Comparison of ENCODE assay signal across 10 cellular contexts in genomic region chr2:12701786-12702660, GRCh38. TPM values are rescaled to one million over a fixed set of nuclear protein-coding genes. Genes with fewer than 3 reads are reported as not detected.
DNase-seq lines count a peak whose midpoint lies in the region; ATAC-seq and TF ChIP-seq lines count a peak whose summit lies in the region.
"Had no signal": no experiment of that assay in that cellular context is flagged by ENCODE, and none has a peak within 500 bp of the region (broad histone marks: within the 10 kb centered on the region; RNA-seq: fewer than 3 reads in every experiment).

No MANE protein-coding gene starts in this region.

- H3K9ac ChIP-seq in colonic mucosa (ENCODE audit: low read depth in 2 of 2, low read length in 2 of 2) = no peak overlapping the region

- POLR2A ChIA-PET in activated CD8-positive, alpha-beta T cell treated with anti-CD3 and anti-CD28 coated beads for 36 hours (lab: Charles Lee) = interaction anchor here (1.0 kb wide), 1 partner anchor 9 kb away, joined by 3 read pairs; no protein-coding TSS in a partner anchor
- POLR2A ChIA-PET in activated CD8-positive, alpha-beta T cell treated with anti-CD3 and anti-CD28 coated beads, Interleukin-2, amount 10 ng/mL, durations not matched to agents 7 days and 5 days (lab: Charles Lee) = no interaction called here
- POLR2A ChIA-PET in RWPE1 (lab: Yijun Ruan, JAX; ENCODE audit: low non-redundant PET) = no interaction called here

- H3K27ac ChIP-seq in RWPE1 = peak overlapping the region; percentile 83
- no peak overlapping the region for H3K27ac ChIP-seq in colonic mucosa

- no peaks in the 10 kb centered on the region for H3K36me3 ChIP-seq in colonic mucosa

- H3K4me1 Mint-ChIP-seq in activated CD8-positive, alpha-beta T cell treated with anti-CD3 and anti-CD28 coated beads for 36 hours (ENCODE audit: low read depth) = peaks cover 37% of the 10 kb centered on the region
- peaks cover 17% of the 10 kb centered on the region for H3K4me1 Mint-ChIP-seq in activated CD8-positive, alpha-beta T cell treated with anti-CD3 and anti-CD28 coated beads, Interleukin-2, amount 10 ng/mL, durations not matched to agents 7 days and 5 days (ENCODE audit: low read depth)

- H3K36me3 Mint-ChIP-seq in activated CD8-positive, alpha-beta T cell treated with anti-CD3 and anti-CD28 coated beads for 36 hours (ENCODE audit: low read depth) = no peaks in the 10 kb centered on the region
- peaks cover 9% of the 10 kb centered on the region for H3K36me3 Mint-ChIP-seq in activated CD8-positive, alpha-beta T cell treated with anti-CD3 and anti-CD28 coated beads, Interleukin-2, amount 10 ng/mL, durations not matched to agents 7 days and 5 days (ENCODE audit: low read depth)
- H3K36me3 Mint-ChIP-seq: stimulated activated naive B cell treated with anti-CD40 and anti-IgM and Interleukin-4, amounts not matched to agents 10 μg/mL and 1 μg/mL and 100 μg/mL, for 72 hours had no signal

- DNase-seq in activated CD8-positive, alpha-beta T cell treated with anti-CD3 and anti-CD28 coated beads for 36 hours = peak; percentile 39
- no peak for DNase-seq in activated CD8-positive, alpha-beta T cell treated with anti-CD3 and anti-CD28 coated beads, Interleukin-2, amount 10 ng/mL, durations not matched to agents 7 days and 5 days
- DNase-seq in RWPE1 (ENCODE audit: low spot score) = peak; percentile 64
- DNase-seq in choroid plexus epithelial cell (ENCODE audit: low read depth) = peak; percentile 56
- DNase-seq in renal cortical epithelial cell (ENCODE audit: low read depth) = peak; percentile 82
- no peak for DNase-seq in NCI-H1694 treated with DMSO at 0.1 percent for 48 hours (lab: John Stamatoyannopoulos, UW)
- DNase-seq in colonic mucosa = no peak
- DNase-seq: activated gamma-delta T cell; stimulated activated naive B cell treated with anti-CD40 and anti-IgM and Interleukin-4, amounts not matched to agents 10 μg/mL and 1 μg/mL and 100 μg/mL, for 72 hours had no signal

- H3K4me1 ChIP-seq in colonic mucosa = no peaks in the 10 kb centered on the region

- peak; percentile 86 for ATAC-seq in activated CD8-positive, alpha-beta T cell treated with anti-CD3 and anti-CD28 coated beads for 36 hours
- ATAC-seq in activated CD8-positive, alpha-beta T cell treated with anti-CD3 and anti-CD28 coated beads, Interleukin-2, amount 10 ng/mL, durations not matched to agents 7 days and 5 days = no peak
- ATAC-seq in HG03442 (IDR thresholded peaks at IDR 0.05; ENCODE audit: unreplicated experiment) = no peak

- TF ChIP-seq CTCF in activated CD8-positive, alpha-beta T cell treated with anti-CD3 and anti-CD28 coated beads for 36 hours (IDR thresholded peaks at IDR 0.05) = no peak
- TF ChIP-seq CTCF in RWPE1 (conservative IDR thresholded peaks at IDR 0.05; ENCODE audit: low read depth) (no peak), choroid plexus epithelial cell (conservative IDR thresholded peaks at IDR 0.05; ENCODE audit: low read depth, low read length) (no peak), colonic mucosa (IDR thresholded peaks at IDR 0.05) (no peak)

- no peak overlapping the region for H3K27ac Mint-ChIP-seq in activated CD8-positive, alpha-beta T cell treated with anti-CD3 and anti-CD28 coated beads for 36 hours
- no peak overlapping the region for H3K27ac Mint-ChIP-seq in activated CD8-positive, alpha-beta T cell treated with anti-CD3 and anti-CD28 coated beads, Interleukin-2, amount 10 ng/mL, durations not matched to agents 7 days and 5 days
- H3K27ac Mint-ChIP-seq: stimulated activated naive B cell treated with anti-CD40 and anti-IgM and Interleukin-4, amounts not matched to agents 10 μg/mL and 1 μg/mL and 100 μg/mL, for 72 hours had no signal

- intact Hi-C loops in activated CD8-positive, alpha-beta T cell treated with anti-CD3 and anti-CD28 coated beads for 36 hours (cut with micrococcal nuclease) = loop anchor here (2.0 kb wide), 2 partner anchors 147 to 197 kb away; no protein-coding TSS in a partner anchor
- intact Hi-C loops in colonic mucosa (cut with DNase I) = no loop called here

- H3K27me3 ChIP-seq in colonic mucosa = no peaks in the 10 kb centered on the region

- H3K4me3 ChIP-seq in choroid plexus epithelial cell (ENCODE audit: low read depth, low read length) (no peak overlapping the region), colonic mucosa (no peak overlapping the region)

- H3K9me3 ChIP-seq in colonic mucosa = no peaks in the 10 kb centered on the region

- CTCF ChIA-PET in activated CD8-positive, alpha-beta T cell treated with anti-CD3 and anti-CD28 coated beads for 36 hours (lab: Charles Lee) = interaction anchor here (1.0 to 2.6 kb wide), 4 partner anchors 9 to 305 kb away, joined by 3 to 19 read pairs (median 4); partner anchors contain the start of gene TRIB2
- CTCF ChIA-PET in activated CD8-positive, alpha-beta T cell treated with anti-CD3 and anti-CD28 coated beads, Interleukin-2, amount 10 ng/mL, durations not matched to agents 7 days and 5 days (lab: Charles Lee) = interaction anchor here (1.3 to 1.4 kb wide), 3 partner anchors 15 to 305 kb away, joined by 3 to 7 read pairs (median 5); partner anchors contain the start of gene TRIB2
- CTCF ChIA-PET in RWPE1 (lab: Yijun Ruan, JAX) = no interaction called here

- H3K9me3 Mint-ChIP-seq in activated CD8-positive, alpha-beta T cell treated with anti-CD3 and anti-CD28 coated beads for 36 hours = peaks cover 9% of the 10 kb centered on the region
- H3K9me3 Mint-ChIP-seq in activated CD8-positive, alpha-beta T cell treated with anti-CD3 and anti-CD28 coated beads, Interleukin-2, amount 10 ng/mL, durations not matched to agents 7 days and 5 days (ENCODE audit: insufficient read depth) = no peaks in the 10 kb centered on the region

- no peak overlapping the region for H3K4me3 Mint-ChIP-seq in activated CD8-positive, alpha-beta T cell treated with anti-CD3 and anti-CD28 coated beads for 36 hours
- H3K4me3 Mint-ChIP-seq in activated CD8-positive, alpha-beta T cell treated with anti-CD3 and anti-CD28 coated beads, Interleukin-2, amount 10 ng/mL, durations not matched to agents 7 days and 5 days = no peak overlapping the region
- H3K4me3 Mint-ChIP-seq: stimulated activated naive B cell treated with anti-CD40 and anti-IgM and Interleukin-4, amounts not matched to agents 10 μg/mL and 1 μg/mL and 100 μg/mL, for 72 hours had no signal

- no peaks in the 10 kb centered on the region for H3K27me3 Mint-ChIP-seq in activated CD8-positive, alpha-beta T cell treated with anti-CD3 and anti-CD28 coated beads for 36 hours
- H3K27me3 Mint-ChIP-seq in activated CD8-positive, alpha-beta T cell treated with anti-CD3 and anti-CD28 coated beads, Interleukin-2, amount 10 ng/mL, durations not matched to agents 7 days and 5 days (ENCODE audit: low read depth) = peaks cover 18% of the 10 kb centered on the region

RNA-seq across cellular contexts. Expression of gene TRIB2, which starts 14.7 kb away (rescaled TPM):
- total RNA-seq in activated CD8-positive, alpha-beta T cell treated with anti-CD3 and anti-CD28 coated beads for 36 hours = 10 to 100 TPM in 1 of 2 experiments, 1 to 10 TPM in 1; 9.2 to 11.0 TPM
- total RNA-seq in activated CD8-positive, alpha-beta T cell treated with anti-CD3 and anti-CD28 coated beads, Interleukin-2, amount 10 ng/mL, durations not matched to agents 7 days and 5 days = 10 to 100 TPM; 52.7 to 57.7 TPM
- total RNA-seq in renal cortical epithelial cell (6.8 and 9.9 TPM in 2 replicates), colonic mucosa (10 to 100 TPM in 1 of 2 donors, 1 to 10 TPM in 1; 3.7 to 10.5 TPM)

Comparison
In these comparisons a context has a peak if more than half of its experiments do, and no peak if none do; other contexts are left out.
1. DNase-seq: peak in activated CD8-positive, alpha-beta T cell treated with anti-CD3 and anti-CD28 coated beads for 36 hours (single experiment), RWPE1 (single experiment), choroid plexus epithelial cell (single experiment) and renal cortical epithelial cell (single experiment); none in activated CD8-positive, alpha-beta T cell treated with anti-CD3 and anti-CD28 coated beads, Interleukin-2, amount 10 ng/mL, durations not matched to agents 7 days and 5 days (single experiment), NCI-H1694 treated with DMSO at 0.1 percent for 48 hours (single experiment) and colonic mucosa (single experiment).